Comparison of ENCODE assay signal across 8 cellular contexts in the genomic region with DNA sequence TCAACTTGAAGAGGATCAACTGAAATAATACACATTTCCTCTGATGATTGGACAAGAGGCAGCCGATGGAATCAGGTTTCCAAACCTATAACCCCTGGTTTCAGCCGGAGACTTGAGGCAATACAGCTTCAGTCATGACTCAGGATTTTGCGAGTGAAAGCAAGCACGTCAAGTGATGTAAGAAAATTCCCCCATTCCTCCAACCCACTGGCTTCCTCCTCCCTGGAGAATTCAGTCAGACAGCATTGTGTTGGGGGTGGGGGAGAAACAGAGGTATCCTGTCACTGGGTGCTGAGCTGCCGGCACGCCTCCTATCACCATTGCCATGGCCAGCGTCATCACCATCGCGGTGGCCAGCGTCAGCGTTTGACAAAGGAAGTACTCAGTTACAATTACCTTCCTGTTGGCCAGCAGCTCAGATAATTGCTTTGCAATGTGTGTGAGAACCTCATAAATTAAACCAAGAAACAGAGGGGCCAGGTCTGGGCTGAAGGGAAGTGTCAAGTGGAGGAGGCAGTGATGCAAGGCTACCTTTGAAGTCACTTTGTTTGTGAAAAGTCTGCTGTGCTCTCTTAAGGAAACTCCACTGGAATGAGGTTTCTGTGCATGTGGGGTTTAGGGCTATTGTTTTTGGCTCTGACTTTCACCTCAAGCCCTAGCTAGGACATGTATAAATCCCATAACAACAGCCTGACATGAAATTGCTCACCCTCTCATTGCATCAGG. TPM values are rescaled to one million over a fixed set of nuclear protein-coding genes. Genes with fewer than 3 reads are reported as not detected.
A peak's percentile ranks its signal among the peaks of the same experiment; 100 is the strongest.
DNase-seq lines count a peak whose midpoint lies in the region; TF ChIP-seq lines count a peak whose summit lies in the region.

No MANE protein-coding gene starts in this region.

- no peaks in the 10 kb centered on the region for H3K36me3 ChIP-seq in H7 (replicated peaks; ENCODE audit: control insufficient read depth, insufficient read depth, low read length)
- no peaks in the 10 kb centered on the region for H3K36me3 ChIP-seq in neural progenitor cell
- no peaks in the 10 kb centered on the region for H3K36me3 ChIP-seq in thyroid gland

- TF ChIP-seq CTCF in neural progenitor cell (IDR thresholded peaks at IDR 0.05) (no peak), thyroid gland (IDR thresholded peaks at IDR 0.05) (no peak)

- H3K4me2 ChIP-seq in neural progenitor cell: peak overlapping the region; percentile 6

- no peak overlapping the region for H2AFZ ChIP-seq in neural progenitor cell (replicated peaks)

- H3F3A ChIP-seq in neural progenitor cell (ENCODE audit: low read depth): peaks cover 9% of the 10 kb centered on the region

- H3K79me2 ChIP-seq in neural progenitor cell (ENCODE audit: low read depth): no peaks in the 10 kb centered on the region

- H3K4me1 ChIP-seq in neural progenitor cell (no peaks in the 10 kb centered on the region), thyroid gland (peaks cover 20 to 30% of the 10 kb centered on the region in 2 donors)

- intact Hi-C loops in thyroid gland (cut with DNase I): no loop called here

- H3K27ac Mint-ChIP-seq in neural progenitor cell: peak overlapping the region; percentile 80

- H3K27ac ChIP-seq in neural progenitor cell: no peak overlapping the region
- peak overlapping the region; percentile 87 to 92 (median 90) for H3K27ac ChIP-seq in thyroid gland

- H3K9me3 Mint-ChIP-seq in neural progenitor cell: peaks cover 2% of the 10 kb centered on the region

- no peaks in the 10 kb centered on the region for H3K36me3 Mint-ChIP-seq in neural progenitor cell

- no peak overlapping the region for H3K9ac ChIP-seq in neural progenitor cell

- peak overlapping the region; percentile 57 for H3K4me3 Mint-ChIP-seq in neural progenitor cell

- no peaks in the 10 kb centered on the region for H4K20me1 ChIP-seq in neural progenitor cell (ENCODE audit: low read depth)

- H3K27me3 ChIP-seq in H7 (ENCODE audit: control insufficient read depth, insufficient read depth, low read length): no peaks in the 10 kb centered on the region
- no peaks in the 10 kb centered on the region for H3K27me3 ChIP-seq in neural progenitor cell
- H3K27me3 ChIP-seq in thyroid gland: no peaks in the 10 kb centered on the region

- H3K27me3 Mint-ChIP-seq in neural progenitor cell (ENCODE audit: insufficient read depth, low read depth): no peaks in the 10 kb centered on the region

- TF ChIP-seq POLR2A in thyroid gland (IDR thresholded peaks at IDR 0.05): peak in 1 of 2 donors; percentile 40

- peak; percentile 97 for DNase-seq in A172 (ENCODE audit: low spot score)
- DNase-seq in H7: peak; percentile 69
- DNase-seq in NCI-H524 (lab: John Stamatoyannopoulos, UW): peak; percentile 96 to 98
- DNase-seq in activated CD8-positive, alpha-beta memory T cell treated with anti-CD3 and anti-CD28 coated beads for 24 hours: peak; percentile 75
- peak; percentile 98 for DNase-seq in fibroblast of gingiva (ENCODE audit: low read depth)
- DNase-seq in neural progenitor cell (ENCODE audit: low spot score): peak; percentile 29
- peak; percentile 75 to 78 for DNase-seq in thyroid gland
- DNase-seq in cortex of kidney (lab: John Stamatoyannopoulos, UW): no peak

- H3K4me3 ChIP-seq in H7 (ENCODE audit: insufficient read depth, low read depth, low read length): no peak overlapping the region
- no peak overlapping the region for H3K4me3 ChIP-seq in neural progenitor cell
- H3K4me3 ChIP-seq in thyroid gland (replicated peaks in 1 of 3): no peak overlapping the region

- H3K9me3 ChIP-seq in neural progenitor cell (ENCODE audit: low read depth): no peaks in the 10 kb centered on the region
- H3K9me3 ChIP-seq in thyroid gland: no peaks in the 10 kb centered on the region

- peaks cover 20% of the 10 kb centered on the region for H3K4me1 Mint-ChIP-seq in neural progenitor cell

- WGBS in thyroid gland, 2 donors: 2% methylated on average over 7 to 11 of the region's 11 CpGs

RNA-seq across cellular contexts. Expression of a gene that starts 50.3 kb away (rescaled TPM):
- 24.8 and 25.4 TPM in 2 replicates for total RNA-seq in A172 (2014; rRNA removed; shearing (Covaris generic))
- 0.41 and 0.59 TPM in 2 replicates for total RNA-seq in H7 (2014; rRNA removed; shearing (Covaris generic))
- total RNA-seq in neural progenitor cell (ENCODE audit: low replicate concordance) (0.21 and 0.50 TPM in 2 replicates), thyroid gland (1 to 10 TPM in 3 of 4 donors, under 1 TPM in 1; 0.89 to 2.6 (median 2.2) TPM)
